In genomic region chr21:38817371-38818335, GRCh38 we compare ENCODE assay signal across 12 cellular contexts. TPM values are rescaled to one million over a fixed set of nuclear protein-coding genes. Genes with fewer than 3 reads are reported as not detected.
A peak's percentile ranks its signal among the peaks of the same experiment; 100 is the strongest.
DNase-seq lines count a peak whose midpoint lies in the region; ATAC-seq and TF ChIP-seq lines count a peak whose summit lies in the region.
"Had no signal": no experiment of that assay in that cellular context is flagged by ENCODE, and none has a peak within 500 bp of the region (broad histone marks: within the 10 kb centered on the region; RNA-seq: fewer than 3 reads in every experiment).

No MANE protein-coding gene starts in this region.

- no peak for TF ChIP-seq POLR2A in vagina (IDR thresholded peaks at IDR 0.05)

- H3K36me3 ChIP-seq in muscle layer of colon (ENCODE audit: insufficient read depth, low read length), result peaks cover 91% of the 10 kb centered on the region
- peaks cover 3 to 97% of the 10 kb centered on the region in 2 donors for H3K36me3 ChIP-seq in vagina

- no peak for DNase-seq in activated naive CD4-positive, alpha-beta T cell treated with anti-CD3 and anti-CD28 coated beads, Interleukin-2, amount 10 ng/mL, durations not matched to agents 7 days and 5 days
- DNase-seq in activated naive CD4-positive, alpha-beta T cell (lab: John Stamatoyannopoulos, UW), result no peak
- DNase-seq in epithelial cell of esophagus (ENCODE audit: low read depth), result peak; percentile 73
- no peak for DNase-seq in vagina (ENCODE audit: extremely low spot score in 2 of 2)
- DNase-seq: 8988T; activated naive CD4-positive, alpha-beta T cell treated with anti-CD3 and anti-CD28 coated beads, Interleukin-2, amount 50 U/mL, for 16 hours; stimulated activated CD4-positive, alpha-beta T cell treated with anti-CD3 and anti-CD28 coated beads, Interleukin-2, amount 100 ng/mL, for 24 hours had no signal

- no peak overlapping the region for H3K9ac ChIP-seq in muscle layer of colon (ENCODE audit: low read length)

- peaks cover 87% of the 10 kb centered on the region for H3K36me3 Mint-ChIP-seq in activated naive CD4-positive, alpha-beta T cell treated with anti-CD3 and anti-CD28 coated beads, Interleukin-2, amount 10 ng/mL, durations not matched to agents 7 days and 5 days

- H3K27ac Mint-ChIP-seq in activated naive CD4-positive, alpha-beta T cell treated with anti-CD3 and anti-CD28 coated beads, Interleukin-2, amount 10 ng/mL, durations not matched to agents 7 days and 5 days, result peak overlapping the region; percentile 37

- intact Hi-C loops in vagina (cut with DNase I), result no loop called here

- no peak overlapping the region for H3K4me3 Mint-ChIP-seq in activated naive CD4-positive, alpha-beta T cell treated with anti-CD3 and anti-CD28 coated beads, Interleukin-2, amount 10 ng/mL, durations not matched to agents 7 days and 5 days

- H3K4me1 ChIP-seq in muscle layer of colon (ENCODE audit: insufficient read depth, low read length) (peaks cover 52% of the 10 kb centered on the region), vagina (peaks cover 44% of the 10 kb centered on the region)

- no peaks in the 10 kb centered on the region for H3K27me3 Mint-ChIP-seq in activated naive CD4-positive, alpha-beta T cell treated with anti-CD3 and anti-CD28 coated beads, Interleukin-2, amount 10 ng/mL, durations not matched to agents 7 days and 5 days

- CTCF ChIA-PET in activated naive CD4-positive, alpha-beta T cell treated with anti-CD3 and anti-CD28 coated beads, Interleukin-2, amount 10 ng/mL, durations not matched to agents 7 days and 5 days (lab: Charles Lee), result interaction anchor here (1.0 kb wide), 1 partner anchor 83 kb away, joined by 6 read pairs; no protein-coding TSS in a partner anchor

- no peaks in the 10 kb centered on the region for H3K9me3 Mint-ChIP-seq in activated naive CD4-positive, alpha-beta T cell treated with anti-CD3 and anti-CD28 coated beads, Interleukin-2, amount 10 ng/mL, durations not matched to agents 7 days and 5 days

- H3K4me3 ChIP-seq in epithelial cell of esophagus (ENCODE audit: low read length) (no peak overlapping the region), muscle layer of colon (ENCODE audit: low read depth in 1 of 2, low read length in 2 of 2) (no peak overlapping the region), vagina (no peak overlapping the region)

- H3K4me1 Mint-ChIP-seq in activated naive CD4-positive, alpha-beta T cell treated with anti-CD3 and anti-CD28 coated beads, Interleukin-2, amount 10 ng/mL, durations not matched to agents 7 days and 5 days, result no peaks in the 10 kb centered on the region

- H3K27ac ChIP-seq in muscle layer of colon (ENCODE audit: low read depth, low read length) (peak overlapping the region; percentile 46), vagina (peak overlapping the region; percentile 70)
- H3K27ac ChIP-seq: VCaP had no signal

- H3K27me3 ChIP-seq in muscle layer of colon (ENCODE audit: control insufficient read depth in 1 of 2, insufficient read depth in 2 of 2, low read length in 2 of 2), result no peaks in the 10 kb centered on the region
- no peaks in the 10 kb centered on the region for H3K27me3 ChIP-seq in vagina

- H3K9me3 ChIP-seq in muscle layer of colon (ENCODE audit: low read length) (no peaks in the 10 kb centered on the region), vagina (no peaks in the 10 kb centered on the region)

- TF ChIP-seq CTCF in epithelial cell of esophagus (IDR thresholded peaks at IDR 0.05; ENCODE audit: insufficient read depth, low read depth, low read length, missing control alignments), result no peak
- TF ChIP-seq CTCF in vagina (IDR thresholded peaks at IDR 0.05), result no peak

- no peak for ATAC-seq in GM21367 (IDR thresholded peaks at IDR 0.05; ENCODE audit: unreplicated experiment)
- ATAC-seq in HG02884 (IDR thresholded peaks at IDR 0.05; ENCODE audit: unreplicated experiment), result no peak
- ATAC-seq in HG03457 (IDR thresholded peaks at IDR 0.05; ENCODE audit: unreplicated experiment), result no peak

RNA-seq across cellular contexts. Expression of gene ETS2, which starts 11.9 kb away (rescaled TPM):
- 134 TPM for total RNA-seq in vagina
